Comparison of ENCODE assay signal across 19 cellular contexts in the genomic region with DNA sequence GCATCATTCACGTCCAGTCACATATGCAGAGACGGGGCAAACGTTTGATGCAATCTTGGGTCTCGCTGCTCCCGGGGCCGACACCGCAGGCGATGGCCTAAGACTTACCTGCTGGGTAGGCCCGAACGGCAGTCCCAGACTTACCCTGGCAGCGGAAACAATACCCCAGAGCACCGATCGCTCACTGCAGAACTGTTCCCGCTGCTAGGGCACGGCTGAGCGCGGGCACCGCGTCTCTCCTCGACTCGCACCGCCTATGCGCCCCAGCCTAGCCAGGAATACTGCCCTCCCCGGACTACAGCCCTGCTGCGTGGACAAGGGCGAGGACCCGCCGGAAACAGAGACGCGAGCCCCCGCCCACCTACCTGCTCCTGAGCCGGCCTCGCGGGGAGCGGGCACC.
DNase-seq lines count a peak whose midpoint lies in the region; ATAC-seq and TF ChIP-seq lines count a peak whose summit lies in the region.
"Had no signal": no experiment of that assay in that cellular context is flagged by ENCODE, and none has a peak within 500 bp of the region (broad histone marks: within the 10 kb centered on the region; RNA-seq: fewer than 3 reads in every experiment).

No MANE protein-coding gene starts in this region.

- peaks cover 5% of the 10 kb centered on the region for H3K27me3 Mint-ChIP-seq in progenitor cell of endocrine pancreas

- TF ChIP-seq CTCF in foreskin fibroblast (IDR thresholded peaks at IDR 0.05; ENCODE audit: low read depth, low read length) (no peak), progenitor cell of endocrine pancreas (IDR thresholded peaks at IDR 0.05; ENCODE audit: unreplicated experiment) (no peak), gastroesophageal sphincter (IDR thresholded peaks at IDR 0.05) (no peak), mucosa of descending colon (IDR thresholded peaks at IDR 0.05) (no peak)

- H3K9ac ChIP-seq in ES-I3 (ENCODE audit: low read depth, low read length) (peak overlapping the region; percentile 58; the same call in 1 of the 2 replicates), adipocyte (ENCODE audit: low read length) (peak overlapping the region; percentile 21)

- DNase-seq in adipocyte (ENCODE audit: low read depth) (no peak), foreskin fibroblast (no peak), progenitor cell of endocrine pancreas (ENCODE audit: low spot score, unreplicated experiment) (no peak), amygdala (lab: John Stamatoyannopoulos, UW) (no peak), NCI-H748 (lab: John Stamatoyannopoulos, UW; ENCODE audit: unreplicated experiment) (no peak), mucosa of descending colon (no peak)
- DNase-seq: activated B cell treated with CpG ODN at 0.5 μM for 24 hours; activated naive CD8-positive, alpha-beta T cell treated with anti-CD3 and anti-CD28 coated beads, Interleukin-2, amount 50 U/mL, for 24 hours; immature natural killer cell; natural killer cell; NCI-H1694; NCI-H345; stimulated activated naive CD8-positive, alpha-beta T cell treated with anti-CD3 and anti-CD28 coated beads, Interleukin-15, Interleukin-2, amounts not matched to agents 100 U/mL and 50 U/mL, for 24 hours had no signal

- H3K27ac Mint-ChIP-seq in progenitor cell of endocrine pancreas, result no peak overlapping the region
- H3K27ac Mint-ChIP-seq: activated B cell treated with CpG ODN at 0.5 μM for 24 hours; activated naive CD8-positive, alpha-beta T cell treated with anti-CD3 and anti-CD28 coated beads, Interleukin-2, amount 50 U/mL, for 24 hours; activated T-helper 17 cell treated with anti-CD3 and anti-CD28 coated beads, Interleukin-2, amount 50 U/mL, for 72 hours; immature natural killer cell; natural killer cell; T-helper 1 cell treated with Interleukin-12 subunit alpha and Interleukin-12 subunit beta and Interleukin-4 antibody, amounts not matched to agents 30 μg/mL and 1 μg/mL, for 36 hours had no signal

- no peak for TF ChIP-seq EP300 in gastroesophageal sphincter (IDR thresholded peaks at IDR 0.05)

- intact Hi-C loops in mucosa of descending colon (cut with DNase I, micrococcal nuclease), result no loop called here

- no peak overlapping the region for H3K27ac ChIP-seq in gastroesophageal sphincter

- H3K9me3 ChIP-seq in ES-I3 (ENCODE audit: control insufficient read depth, insufficient read depth, low read length) (no peaks in the 10 kb centered on the region), adipocyte (ENCODE audit: control insufficient read depth, low read length) (no peaks in the 10 kb centered on the region), gastroesophageal sphincter (no peaks in the 10 kb centered on the region), mucosa of descending colon (no peaks in the 10 kb centered on the region)

- peaks cover 4% of the 10 kb centered on the region for H3K36me3 Mint-ChIP-seq in progenitor cell of endocrine pancreas (ENCODE audit: insufficient read depth)
- H3K36me3 Mint-ChIP-seq: IgD-negative memory B cell, immature natural killer cell, natural killer cell had no signal

- H3K27me3 ChIP-seq in adipocyte (replicated peaks; ENCODE audit: control insufficient read depth, insufficient read depth, low read length), result no peaks in the 10 kb centered on the region
- H3K27me3 ChIP-seq in gastroesophageal sphincter, result peaks cover 15% of the 10 kb centered on the region

- no peaks in the 10 kb centered on the region for H3K36me3 ChIP-seq in ES-I3 (ENCODE audit: insufficient read depth, low read length)
- no peaks in the 10 kb centered on the region for H3K36me3 ChIP-seq in adipocyte (ENCODE audit: control insufficient read depth, insufficient read depth, low read length, severe bottlenecking)
- H3K36me3 ChIP-seq in gastroesophageal sphincter, result no peaks in the 10 kb centered on the region
- H3K36me3 ChIP-seq in mucosa of descending colon (ENCODE audit: low read depth), result no peaks in the 10 kb centered on the region

- peaks cover 7% of the 10 kb centered on the region for H3K9me3 Mint-ChIP-seq in progenitor cell of endocrine pancreas (ENCODE audit: low read depth)
- H3K9me3 Mint-ChIP-seq: activated B cell treated with CpG ODN at 0.5 μM for 24 hours; activated naive CD8-positive, alpha-beta T cell treated with anti-CD3 and anti-CD28 coated beads, Interleukin-2, amount 50 U/mL, for 24 hours; activated T-helper 17 cell treated with anti-CD3 and anti-CD28 coated beads, Interleukin-2, amount 50 U/mL, for 72 hours; central memory CD8-positive, alpha-beta T cell; natural killer cell; T-helper 1 cell treated with Interleukin-12 subunit alpha and Interleukin-12 subunit beta and Interleukin-4 antibody, amounts not matched to agents 30 μg/mL and 1 μg/mL, for 36 hours had no signal

- WGBS in gastroesophageal sphincter (ENCODE audit: low coverage in 1 of 2), 2 donors, result no CpG with 5 or more reads among the region's 35 CpGs

- H3K4me3 Mint-ChIP-seq in progenitor cell of endocrine pancreas (ENCODE audit: low read depth), result peak overlapping the region; percentile 46
- H3K4me3 Mint-ChIP-seq: activated B cell treated with CpG ODN at 0.5 μM for 24 hours; activated naive CD8-positive, alpha-beta T cell treated with anti-CD3 and anti-CD28 coated beads, Interleukin-2, amount 50 U/mL, for 24 hours; activated T-helper 17 cell treated with anti-CD3 and anti-CD28 coated beads, Interleukin-2, amount 50 U/mL, for 72 hours; central memory CD8-positive, alpha-beta T cell; immature natural killer cell; natural killer cell; T-helper 1 cell treated with Interleukin-12 subunit alpha and Interleukin-12 subunit beta and Interleukin-4 antibody, amounts not matched to agents 30 μg/mL and 1 μg/mL, for 36 hours had no signal

- H3K4me1 ChIP-seq in ES-I3 (ENCODE audit: insufficient read depth, low read length), result peaks cover 25% of the 10 kb centered on the region
- peaks cover 35% of the 10 kb centered on the region for H3K4me1 ChIP-seq in adipocyte (ENCODE audit: control insufficient read depth, insufficient read depth, low read length)
- peaks cover 0 to 27% (median 0%) of the 10 kb centered on the region in 3 donors for H3K4me1 ChIP-seq in gastroesophageal sphincter
- no peaks in the 10 kb centered on the region for H3K4me1 ChIP-seq in mucosa of descending colon (ENCODE audit: low read depth)

- H3K4me3 ChIP-seq in adipocyte (ENCODE audit: low read length), result no peak overlapping the region
- H3K4me3 ChIP-seq in foreskin fibroblast (ENCODE audit: low read depth in 1 of 2, low read length in 2 of 2), result peak overlapping the region; percentile 57 to 88
- H3K4me3 ChIP-seq in gastroesophageal sphincter, result no peak overlapping the region
- H3K4me3 ChIP-seq in mucosa of descending colon, result no peak overlapping the region

- no peak for TF ChIP-seq POLR2A in gastroesophageal sphincter (IDR thresholded peaks at IDR 0.05)

- H3K4me1 Mint-ChIP-seq in progenitor cell of endocrine pancreas (ENCODE audit: low read depth), result peaks cover 18% of the 10 kb centered on the region

- ATAC-seq in gastroesophageal sphincter (no peak), mucosa of descending colon (no peak)
- ATAC-seq: activated naive CD8-positive, alpha-beta T cell treated with anti-CD3 and anti-CD28 coated beads, Interleukin-2, amount 50 U/mL, for 24 hours; activated T-helper 17 cell treated with anti-CD3 and anti-CD28 coated beads, Interleukin-2, amount 50 U/mL, for 72 hours; natural killer cell; stimulated activated naive CD8-positive, alpha-beta T cell treated with anti-CD3 and anti-CD28 coated beads, Interleukin-15, Interleukin-2, amounts not matched to agents 100 U/mL and 50 U/mL, for 24 hours had no signal

Comparison
In these comparisons a context has a peak if more than half of its experiments do, and no peak if none do; other contexts are left out.
1. H3K4me3 ChIP-seq: peak in foreskin fibroblast (2 of 2); none in adipocyte (single experiment), gastroesophageal sphincter (0 of 2) and mucosa of descending colon (single experiment).